8 cellular contexts compared by ENCODE assay signal in genomic region chr17:50918933-50919296, GRCh38. TPM values are rescaled to one million over a fixed set of nuclear protein-coding genes. Genes with fewer than 3 reads are reported as not detected.
DNase-seq lines count a peak whose midpoint lies in the region; ATAC-seq and TF ChIP-seq lines count a peak whose summit lies in the region.

No MANE protein-coding gene starts in this region.

- H3K36me3 ChIP-seq in heart left ventricle (no peaks in the 10 kb centered on the region), neural cell (ENCODE audit: insufficient read depth, low read length) (no peaks in the 10 kb centered on the region)

- no peaks in the 10 kb centered on the region for H3K9me2 ChIP-seq in neural cell (ENCODE audit: insufficient read depth, low read length)

- no peaks in the 10 kb centered on the region for H4K20me1 ChIP-seq in neural cell (ENCODE audit: insufficient read depth)

- TF ChIP-seq CTCF in heart left ventricle (IDR thresholded peaks at IDR 0.05) = no peak
- no peak for TF ChIP-seq CTCF in chondrocyte (IDR thresholded peaks at IDR 0.05)
- TF ChIP-seq CTCF in neural cell (IDR thresholded peaks at IDR 0.05; ENCODE audit: poor library complexity, severe bottlenecking) = no peak

- peak overlapping the region; percentile 48 to 89 (median 82) for H3K27ac ChIP-seq in heart left ventricle
- peak overlapping the region; percentile 96 for H3K27ac ChIP-seq in neural cell (ENCODE audit: low read length)

- peak overlapping the region; percentile 83 for H3K27ac Mint-ChIP-seq in chondrocyte (ENCODE audit: unreplicated experiment)

- DNase-seq in heart left ventricle (peak in 1 of 5 donors; percentile 20), Right ventricle myocardium inferior (ENCODE audit: missing footprints) (no peak), chondrocyte (ENCODE audit: low spot score) (no peak), mucosa of gallbladder (ENCODE audit: low spot score) (no peak), iPS-NIHi7 (ENCODE audit: extremely low spot score) (no peak), NCI-H2196 treated with DMSO at 0.1 percent for 48 hours (lab: John Stamatoyannopoulos, UW; ENCODE audit: unreplicated experiment) (no peak)

- no peak overlapping the region for H3K4me3 Mint-ChIP-seq in chondrocyte (ENCODE audit: unreplicated experiment)

- no peaks in the 10 kb centered on the region for H3K27me3 ChIP-seq in heart left ventricle
- H3K27me3 ChIP-seq in neural cell (ENCODE audit: insufficient read depth, low read depth, low read length) = no peaks in the 10 kb centered on the region

- WGBS in heart left ventricle, 4 donors = 56 to 67% (median 60%) methylated on average over 5 of the region's 5 CpGs; no CpG with 5 or more reads in 1 of the 4 donors

- no peak overlapping the region for H3K4me3 ChIP-seq in heart left ventricle
- H3K4me3 ChIP-seq in neural cell (ENCODE audit: low read length) = peak overlapping the region; percentile 42

- no peak for TF ChIP-seq RAD21 in neural cell (conservative IDR thresholded peaks at IDR 0.05)

- H3K9me3 Mint-ChIP-seq in chondrocyte (ENCODE audit: low read depth) = no peaks in the 10 kb centered on the region

- H2AFZ ChIP-seq in neural cell (ENCODE audit: low read depth, low read length) = peak overlapping the region; percentile 92

- H3K9ac ChIP-seq in neural cell (ENCODE audit: low read length) = peak overlapping the region; percentile 80

- peaks cover 13 to 63% (median 49%) of the 10 kb centered on the region in 12 donors for H3K4me1 ChIP-seq in heart left ventricle

- ATAC-seq in heart left ventricle = peak; percentile 3 to 38 (median 17)
- ATAC-seq in Right ventricle myocardium inferior = no peak
- ATAC-seq in GM18861 (IDR thresholded peaks at IDR 0.05; ENCODE audit: unreplicated experiment) = no peak

- peak overlapping the region; percentile 76 for H3K4me2 ChIP-seq in neural cell (ENCODE audit: low read length)

- intact Hi-C loops in heart left ventricle (cut with DNase I) = loop anchor here in 7 of 10 donors (5.0 kb wide), 2 partner anchors 47 to 52 kb away; partner anchors contain the start of gene TOB1 (in 5 of the 7)
- intact Hi-C loops in Right ventricle myocardium inferior (cut with DNase I) = no loop called here

- peaks cover 18% of the 10 kb centered on the region for H3K4me1 Mint-ChIP-seq in chondrocyte (ENCODE audit: low read depth)

- TF ChIP-seq EP300 in neural cell (conservative IDR thresholded peaks at IDR 0.05; ENCODE audit: poor library complexity, severe bottlenecking) = no peak

- H3K27me3 Mint-ChIP-seq in chondrocyte (ENCODE audit: low read depth) = no peaks in the 10 kb centered on the region

- no peaks in the 10 kb centered on the region for H3K79me2 ChIP-seq in neural cell (replicated peaks; ENCODE audit: insufficient read depth, low read length)

- no peaks in the 10 kb centered on the region for H3K36me3 Mint-ChIP-seq in chondrocyte (ENCODE audit: low read depth)

- no peaks in the 10 kb centered on the region for H3F3A ChIP-seq in neural cell (ENCODE audit: insufficient read depth, low read length, poor library complexity, severe bottlenecking)

- no peak for TF ChIP-seq POLR2A in heart left ventricle (IDR thresholded peaks at IDR 0.05)

- no peaks in the 10 kb centered on the region for H3K9me3 ChIP-seq in heart left ventricle
- no peaks in the 10 kb centered on the region for H3K9me3 ChIP-seq in neural cell (ENCODE audit: low read length)

TF ChIP-seq in neural cell, 6 proteins besides CTCF, POLR2A, EP300 and RAD21:
- TF ChIP-seq REST (IDR thresholded peaks at IDR 0.05; ENCODE audit: borderline replicate concordance) (no peak), SMC3 (conservative IDR thresholded peaks at IDR 0.05; ENCODE audit: poor library complexity) (no peak), POLR2AphosphoS5 (IDR thresholded peaks at IDR 0.05) (no peak), MXI1 (conservative IDR thresholded peaks at IDR 0.05; ENCODE audit: poor library complexity, severe bottlenecking) (no peak), EZH2 (IDR thresholded peaks at IDR 0.05; ENCODE audit: borderline replicate concordance, insufficient read depth, low read length, poor library complexity, severe bottlenecking) (no peak), TAF1 (IDR thresholded peaks at IDR 0.05; ENCODE audit: low read depth) (no peak)

RNA-seq across cellular contexts. Expression of gene TOB1, which starts 52.8 kb away (rescaled TPM):
- total RNA-seq in heart left ventricle = 100 to 1,000 TPM in 4 of 9 donors, 10 to 100 TPM in 5; 38.3 to 136 (median 88.7) TPM
- 10 to 100 TPM; 22.2 to 34.2 TPM for polyA plus RNA-seq in heart left ventricle
- total RNA-seq in Right ventricle myocardium inferior = 83.3 TPM
- total RNA-seq in chondrocyte = 29.6 to 44.8 TPM (median 36.6 TPM) in 3 replicates
- polyA plus RNA-seq in neural cell = 8.0 and 8.9 TPM in 2 replicates
- polyA minus RNA-seq in neural cell = 27.5 and 27.9 TPM in 2 replicates
- total RNA-seq in mucosa of gallbladder = 134 TPM

Comparison
In these comparisons a context has a peak if more than half of its experiments do, and no peak if none do; other contexts are left out.
1. ATAC-seq: peak in heart left ventricle (4 of 4); none in Right ventricle myocardium inferior (single experiment) and GM18861 (single experiment).